1 cellular context compared by ENCODE assay signal in genomic region chr19:19628499-19629134, GRCh38.
TF ChIP-seq lines count a peak whose summit lies in the region.

No MANE protein-coding gene starts in this region.

TF ChIP-seq in GM23338, 12 proteins besides CTCF, POLR2A, EP300 and RAD21 (continued from another document):
- TF ChIP-seq POLR2AphosphoS5 (IDR thresholded peaks at IDR 0.05; ENCODE audit: low read depth): peak; percentile 96
- no peak for TF ChIP-seq STAT1 (IDR thresholded peaks at IDR 0.05; ENCODE audit: unreplicated experiment)
- no peak for TF ChIP-seq ZNF114 (CRISPR knock-in tag; IDR thresholded peaks at IDR 0.05)
